Comparison of ENCODE assay signal across 8 cellular contexts in the genomic region with DNA sequence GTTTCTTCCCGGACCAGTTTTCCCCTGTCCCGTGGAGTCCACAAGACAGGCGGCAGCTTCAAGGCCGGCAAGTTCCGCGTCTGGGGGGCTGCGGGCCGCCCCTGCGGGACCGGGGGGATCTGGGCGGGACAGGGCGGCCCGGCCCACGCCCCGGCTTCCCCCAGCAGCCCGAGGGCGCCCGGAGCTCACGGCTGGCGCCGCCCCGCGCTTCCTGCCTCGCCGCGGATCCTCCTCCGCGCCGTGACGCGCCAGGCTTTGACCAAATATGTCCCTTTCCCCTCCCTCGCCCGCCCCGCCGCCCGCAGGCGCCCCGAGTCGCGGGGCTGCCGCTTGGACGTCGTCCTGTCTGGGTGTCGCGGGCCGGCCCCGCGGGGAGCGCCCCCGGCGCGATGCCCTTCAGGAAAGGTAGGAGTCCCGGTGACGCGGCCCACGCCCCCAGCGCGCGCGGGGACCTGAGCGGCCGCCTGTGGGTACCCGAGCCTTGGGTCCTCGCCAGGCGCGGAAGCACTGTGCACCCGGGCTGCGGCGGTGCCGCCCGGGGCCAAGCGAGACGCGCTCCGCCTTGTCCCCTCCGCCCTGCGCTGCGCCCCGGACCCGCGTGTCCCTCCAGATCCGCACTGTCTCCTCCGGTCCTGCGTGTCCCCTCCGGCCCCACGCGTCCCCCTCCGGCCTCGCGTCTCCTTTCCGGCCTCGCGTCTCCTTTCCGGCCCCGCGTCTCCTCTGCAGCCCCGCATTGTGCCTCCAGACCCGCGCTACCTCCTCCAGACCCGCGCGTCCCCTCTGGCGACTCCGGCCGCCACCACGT. TPM values are rescaled to one million over a fixed set of nuclear protein-coding genes. Genes with fewer than 3 reads are reported as not detected.
DNase-seq lines count a peak whose midpoint lies in the region; ATAC-seq, FAIRE-seq and TF ChIP-seq lines count a peak whose summit lies in the region.

No MANE protein-coding gene starts in this region.

- TF ChIP-seq CTCF in right atrium auricular region (IDR thresholded peaks at IDR 0.05): peak in 1 of 2 donors; percentile 51

- H3K9me3 Mint-ChIP-seq in T-helper 1 cell treated with Interleukin-12 subunit alpha and Interleukin-12 subunit beta and Interleukin-4 antibody, amounts not matched to agents 30 μg/mL and 1 μg/mL, for 36 hours: no peaks in the 10 kb centered on the region

- peak overlapping the region; percentile 88 for H3K4me3 Mint-ChIP-seq in T-helper 1 cell treated with Interleukin-12 subunit alpha and Interleukin-12 subunit beta and Interleukin-4 antibody, amounts not matched to agents 30 μg/mL and 1 μg/mL, for 36 hours

- peak; percentile 72 for DNase-seq in ELF-1 (ENCODE audit: low read depth, low spot score)
- peak; percentile 89 for DNase-seq in KBM-7
- DNase-seq in amniotic stem cell (lab: John Stamatoyannopoulos, UW): peak; percentile 49
- peak; percentile 92 for DNase-seq in right atrium auricular region (ENCODE audit: low spot score)
- DNase-seq in putamen (ENCODE audit: low spot score): peak; percentile 85
- DNase-seq in urothelium cell line (ENCODE audit: low spot score): peak; percentile 87

- no peaks in the 10 kb centered on the region for H3K27me3 ChIP-seq in right atrium auricular region

- H3K36me3 ChIP-seq in right atrium auricular region: no peaks in the 10 kb centered on the region

- H3K9me3 ChIP-seq in right atrium auricular region: no peaks in the 10 kb centered on the region

- peaks cover 3 to 24% of the 10 kb centered on the region in 2 donors for H3K4me1 ChIP-seq in right atrium auricular region

- H3K4me1 Mint-ChIP-seq in T-helper 1 cell treated with Interleukin-12 subunit alpha and Interleukin-12 subunit beta and Interleukin-4 antibody, amounts not matched to agents 30 μg/mL and 1 μg/mL, for 36 hours (ENCODE audit: low read depth): peaks cover 65% of the 10 kb centered on the region

- peak overlapping the region; percentile 84 to 87 for H3K4me3 ChIP-seq in right atrium auricular region

- H3K27me3 Mint-ChIP-seq in T-helper 1 cell treated with Interleukin-12 subunit alpha and Interleukin-12 subunit beta and Interleukin-4 antibody, amounts not matched to agents 30 μg/mL and 1 μg/mL, for 36 hours (ENCODE audit: low read depth): no peaks in the 10 kb centered on the region

- H3K27ac ChIP-seq in right atrium auricular region: peak overlapping the region; percentile 82 to 92

- in situ Hi-C loops in KBM-7 (cut with MboI; ENCODE audit: low pct_unique_long_range_greater_than_20kb, low sequenced_read_pairs): no loop called here

- peak; percentile 75 for ATAC-seq in GM21723 (IDR thresholded peaks at IDR 0.05; ENCODE audit: unreplicated experiment)

- H3K36me3 Mint-ChIP-seq in T-helper 1 cell treated with Interleukin-12 subunit alpha and Interleukin-12 subunit beta and Interleukin-4 antibody, amounts not matched to agents 30 μg/mL and 1 μg/mL, for 36 hours (ENCODE audit: low read depth): peaks cover 23% of the 10 kb centered on the region

- FAIRE-seq in urothelium cell line (lab: Jason Lieb, UNC): no peak

- H3K27ac Mint-ChIP-seq in T-helper 1 cell treated with Interleukin-12 subunit alpha and Interleukin-12 subunit beta and Interleukin-4 antibody, amounts not matched to agents 30 μg/mL and 1 μg/mL, for 36 hours: peak overlapping the region; percentile 88

RNA-seq across cellular contexts. Expression of a gene that starts 56.0 kb away (rescaled TPM):
- 10 to 100 TPM; 27.4 to 30.1 TPM for total RNA-seq in right atrium auricular region

RNA-seq across cellular contexts. Expression of a gene that starts 57.9 kb away (rescaled TPM):
- total RNA-seq in right atrium auricular region: 10 to 100 TPM in 1 of 2 donors, 1 to 10 TPM in 1; 9.4 to 16.5 TPM

Comparison
In these comparisons a context has a peak if more than half of its experiments do, and no peak if none do; other contexts are left out.
1. Peak in every context shown above with its lines: DNase-seq, ATAC-seq, H3K4me3 ChIP-seq and H3K27ac ChIP-seq.